ENCODE assay signal across 1 cellular context in genomic region chrX:16771483-16772398, GRCh38.
TF ChIP-seq lines count a peak whose summit lies in the region.

No MANE protein-coding gene starts in this region.

TF ChIP-seq in HEK293, 187 proteins besides CTCF, POLR2A, EP300 and RAD21 (continued from another document and continues in another):
- TF ChIP-seq ZSCAN18 (tag by site-specific recombination; IDR thresholded peaks at IDR 0.05) = no peak
- TF ChIP-seq ZNF670 (tag by site-specific recombination; IDR thresholded peaks at IDR 0.05; ENCODE audit: low read depth) = no peak
- no peak for TF ChIP-seq ZNF777 (tag by site-specific recombination; IDR thresholded peaks at IDR 0.05; ENCODE audit: borderline replicate concordance)
- TF ChIP-seq SCRT1 (tag by site-specific recombination; IDR thresholded peaks at IDR 0.05; ENCODE audit: borderline replicate concordance) = no peak
- no peak for TF ChIP-seq GLI4 (tag by site-specific recombination; IDR thresholded peaks at IDR 0.05)
- no peak for TF ChIP-seq HOXD13 (CRISPR knock-in tag; IDR thresholded peaks at IDR 0.05; ENCODE audit: borderline replicate concordance)
- TF ChIP-seq ZNF426 (tag by site-specific recombination; IDR thresholded peaks at IDR 0.05) = no peak
- 0 out of 2 replicates have a peak, but pooled peaks have one; percentile 39 for TF ChIP-seq ZNF394 (tag by site-specific recombination; IDR thresholded peaks at IDR 0.05; ENCODE audit: borderline replicate concordance)
- no peak for TF ChIP-seq ZNF138 (tag by site-specific recombination; IDR thresholded peaks at IDR 0.05; ENCODE audit: borderline replicate concordance)
- TF ChIP-seq ZNF610 (tag by site-specific recombination; IDR thresholded peaks at IDR 0.05; ENCODE audit: borderline replicate concordance) = peak; percentile 67; the same call in 1 of the 2 replicates
- TF ChIP-seq BCL6B (tag by site-specific recombination; IDR thresholded peaks at IDR 0.05) = no peak
- TF ChIP-seq ZNF302 (tag by site-specific recombination; IDR thresholded peaks at IDR 0.05; ENCODE audit: low read depth) = no peak
- no peak for TF ChIP-seq ZNF155 (tag by site-specific recombination; IDR thresholded peaks at IDR 0.05)
- TF ChIP-seq ZNF391 (tag by site-specific recombination; IDR thresholded peaks at IDR 0.05; ENCODE audit: borderline replicate concordance, low read depth) = no peak
- TF ChIP-seq SP7 (tag by site-specific recombination; IDR thresholded peaks at IDR 0.05) = peak; percentile 76
- no peak for TF ChIP-seq ZNF404 (tag by site-specific recombination; IDR thresholded peaks at IDR 0.05)
- no peak for TF ChIP-seq ZNF423 (tag by site-specific recombination; IDR thresholded peaks at IDR 0.05)
- no peak for TF ChIP-seq ZNF571 (tag by site-specific recombination; IDR thresholded peaks at IDR 0.05)
- no peak for TF ChIP-seq ZNF239 (tag by site-specific recombination; IDR thresholded peaks at IDR 0.05)
- TF ChIP-seq ZNF513 (tag by site-specific recombination; IDR thresholded peaks at IDR 0.05) = no peak
- no peak for TF ChIP-seq ZNF121 (tag by site-specific recombination; IDR thresholded peaks at IDR 0.05)
- no peak for TF ChIP-seq ZBTB6 (tag by site-specific recombination; IDR thresholded peaks at IDR 0.05)
- peak; percentile 57; the same call in 1 of the 2 replicates for TF ChIP-seq ZBTB8A (tag by site-specific recombination; IDR thresholded peaks at IDR 0.05)
- TF ChIP-seq ZNF600 (tag by site-specific recombination; IDR thresholded peaks at IDR 0.05) = peak; percentile 92
- no peak for TF ChIP-seq ZNF223 (tag by site-specific recombination; IDR thresholded peaks at IDR 0.05)
- TF ChIP-seq ZSCAN5A (tag by site-specific recombination; IDR thresholded peaks at IDR 0.05) = no peak
- TF ChIP-seq ZBTB10 (tag by site-specific recombination; IDR thresholded peaks at IDR 0.05) = no peak
- peak; percentile 64; the same call in 1 of the 2 replicates for TF ChIP-seq ZNF18 (tag by site-specific recombination; IDR thresholded peaks at IDR 0.05)
- no peak for TF ChIP-seq ZNF19 (tag by site-specific recombination; IDR thresholded peaks at IDR 0.05; ENCODE audit: low read depth)
- TF ChIP-seq ZNF114 (tag by site-specific recombination; IDR thresholded peaks at IDR 0.05) = no peak
- no peak for TF ChIP-seq ZNF514 (tag by site-specific recombination; IDR thresholded peaks at IDR 0.05)
- no peak for TF ChIP-seq ZNF701 (tag by site-specific recombination; IDR thresholded peaks at IDR 0.05)
- TF ChIP-seq ZNF792 (tag by site-specific recombination; IDR thresholded peaks at IDR 0.05) = no peak
- TF ChIP-seq ZNF645 (tag by site-specific recombination; IDR thresholded peaks at IDR 0.05) = no peak
- peak; percentile 51; the same call in 1 of the 2 replicates for TF ChIP-seq KLF17 (tag by site-specific recombination; IDR thresholded peaks at IDR 0.05)
- no peak for TF ChIP-seq ZBTB26 (tag by site-specific recombination; optimal IDR thresholded peaks at IDR 0.05)
- no peak for TF ChIP-seq HOXA7 (CRISPR knock-in tag; IDR thresholded peaks at IDR 0.05; ENCODE audit: borderline replicate concordance)
- TF ChIP-seq ZNF658 (tag by site-specific recombination; IDR thresholded peaks at IDR 0.05) = no peak
- no peak for TF ChIP-seq ZFP37 (tag by site-specific recombination; IDR thresholded peaks at IDR 0.05)
- no peak for TF ChIP-seq SCRT2 (tag by site-specific recombination; IDR thresholded peaks at IDR 0.05)
- no peak for TF ChIP-seq ZNF48 (tag by site-specific recombination; IDR thresholded peaks at IDR 0.05)
- TF ChIP-seq ZNF529 (tag by site-specific recombination; IDR thresholded peaks at IDR 0.05; ENCODE audit: insufficient replicate concordance) = no peak
- TF ChIP-seq ZNF350 (tag by site-specific recombination; IDR thresholded peaks at IDR 0.05) = no peak
- TF ChIP-seq ZNF830 (tag by site-specific recombination; IDR thresholded peaks at IDR 0.05; ENCODE audit: low read depth) = no peak
- TF ChIP-seq ZNF626 (tag by site-specific recombination; IDR thresholded peaks at IDR 0.05) = no peak
- TF ChIP-seq SP3 (tag by site-specific recombination; IDR thresholded peaks at IDR 0.05) = peak; percentile 20; the same call in 1 of the 2 replicates
- TF ChIP-seq ZNF324 (tag by site-specific recombination; IDR thresholded peaks at IDR 0.05) = peak; percentile 75; the same call in 1 of the 2 replicates
- TF ChIP-seq KLF9 (tag by site-specific recombination; IDR thresholded peaks at IDR 0.05; ENCODE audit: low read depth) = no peak
- TF ChIP-seq ZNF174 (tag by site-specific recombination; IDR thresholded peaks at IDR 0.05) = no peak
- no peak for TF ChIP-seq ZNF37A (tag by site-specific recombination; IDR thresholded peaks at IDR 0.05)
- TF ChIP-seq RBAK (tag by site-specific recombination; IDR thresholded peaks at IDR 0.05) = no peak
- TF ChIP-seq ZNF311 (tag by site-specific recombination; IDR thresholded peaks at IDR 0.05; ENCODE audit: borderline replicate concordance) = no peak
- no peak for TF ChIP-seq ZNF501 (tag by site-specific recombination; IDR thresholded peaks at IDR 0.05)
- no peak for TF ChIP-seq KLF1 (tag by site-specific recombination; IDR thresholded peaks at IDR 0.05)
- TF ChIP-seq PRDM6 (tag by site-specific recombination; IDR thresholded peaks at IDR 0.05) = peak; percentile 98
